In genomic region chr16:30367349-30368009, GRCh38 we compare ENCODE assay signal across 8 cellular contexts. TPM values are rescaled to one million over a fixed set of nuclear protein-coding genes. Genes with fewer than 3 reads are reported as not detected.
A peak's percentile ranks its signal among the peaks of the same experiment; 100 is the strongest.
DNase-seq lines count a peak whose midpoint lies in the region; ATAC-seq, FAIRE-seq and TF ChIP-seq lines count a peak whose summit lies in the region.
"Had no signal": no experiment of that assay in that cellular context is flagged by ENCODE, and none has a peak within 500 bp of the region (broad histone marks: within the 10 kb centered on the region; RNA-seq: fewer than 3 reads in every experiment).

No MANE protein-coding gene starts in this region.

- peaks cover 50 to 57% (median 56%) of the 10 kb centered on the region in 3 donors for H3K4me1 Mint-ChIP-seq in T-cell

- H3K4me1 ChIP-seq in kidney (ENCODE audit: control insufficient read depth in 1 of 2, insufficient read depth in 1 of 2, low read depth in 1 of 2, low read length in 2 of 2) = peaks cover 4 to 20% of the 10 kb centered on the region in 2 donors

- H3K27me3 ChIP-seq in AG04450 (ENCODE audit: control insufficient read depth, insufficient read depth, low read length) = no peaks in the 10 kb centered on the region

- peaks cover 26% of the 10 kb centered on the region for H3K36me3 Mint-ChIP-seq in T-cell

- no peak for DNase-seq in AG04450 (ENCODE audit: low read depth, low spot score)
- no peak for DNase-seq in T-cell
- DNase-seq in kidney = no peak
- no peak for DNase-seq in NCI-H1048 (lab: John Stamatoyannopoulos, UW)
- DNase-seq in T-helper 9 cell = no peak
- no peak for DNase-seq in epidermal melanocyte (ENCODE audit: insufficient read length, low spot score)
- DNase-seq: effector CD8-positive, alpha-beta T cell; NCI-H1694 treated with DMSO at 0.1 percent for 48 hours had no signal

- no peaks in the 10 kb centered on the region for H3K27me3 Mint-ChIP-seq in T-cell

- no peak for FAIRE-seq in kidney (lab: Jason Lieb, UNC)

- H3K36me3 ChIP-seq in kidney (ENCODE audit: control insufficient read depth in 1 of 2, insufficient read depth in 2 of 2, low read length in 2 of 2) = peaks cover 9 to 14% of the 10 kb centered on the region in 2 donors

- peak overlapping the region; percentile 55 to 92 for H3K27ac Mint-ChIP-seq in T-cell

- peak overlapping the region; percentile 85 for H3K4me3 ChIP-seq in AG04450 (ENCODE audit: low read depth, low read length)
- H3K4me3 ChIP-seq in kidney (ENCODE audit: low read length in 2 of 2) = peak overlapping the region; percentile 80 to 89

- intact Hi-C loops in kidney (cut with DNase I) = no loop called here

- TF ChIP-seq CTCF in AG04450 (IDR thresholded peaks at IDR 0.05; ENCODE audit: low read depth, low read length) (no peak), kidney (IDR thresholded peaks at IDR 0.05; ENCODE audit: borderline replicate concordance, extremely low read depth, insufficient read depth) (no peak)

- no peak for ATAC-seq in T-cell (replicated peaks in 1 of 4)

- POLR2A ChIA-PET in AG04450 (lab: Yijun Ruan, JAX) (no interaction called here), T-cell (lab: Charles Lee) (no interaction called here)

- H3K27ac ChIP-seq in AG04450 (ENCODE audit: low read depth, low read length) (no peak overlapping the region), kidney (ENCODE audit: low read depth in 2 of 2, low read length in 2 of 2) (no peak overlapping the region)

- H3K9me3 ChIP-seq in AG04450 (ENCODE audit: control insufficient read depth, insufficient read depth, low read length) (no peaks in the 10 kb centered on the region; the same call in 1 of the 2 replicates), kidney (ENCODE audit: control insufficient read depth in 1 of 2, low read length in 2 of 2) (no peaks in the 10 kb centered on the region)

- no peaks in the 10 kb centered on the region for H3K9me3 Mint-ChIP-seq in T-cell

- H3K4me3 Mint-ChIP-seq in T-cell = peak overlapping the region; percentile 85 to 91 (median 86)

- CTCF ChIA-PET in AG04450 (lab: Charles Lee) = interaction anchor here (1.1 kb wide), 1 partner anchor 42 kb away, joined by 4 read pairs; no protein-coding TSS in a partner anchor
- CTCF ChIA-PET in T-cell (lab: Charles Lee) = no interaction called here

- H3K9ac ChIP-seq in kidney (ENCODE audit: low read length in 2 of 2) = peak overlapping the region; percentile 15 to 65

RNA-seq across cellular contexts. Expression of gene TBC1D10B, which starts 2.8 kb away (rescaled TPM):
- polyA plus RNA-seq in AG04450 (2011; rRNA removed) (12.0 and 14.8 TPM in 2 replicates), kidney (ENCODE audit: insufficient read depth, low read depth, low replicate concordance) (30.1 TPM)
- 16.8 and 18.3 TPM in 2 replicates for polyA minus RNA-seq in AG04450 (2011; rRNA and poly(A)+ RNA removed)
- total RNA-seq in T-cell (10 to 100 TPM; 24.0 to 60.1 (median 52.5) TPM), kidney (32.7 TPM)

RNA-seq across cellular contexts. Expression of gene MYL11, which starts 7.1 kb away (rescaled TPM):
- polyA plus RNA-seq in AG04450 (2011; rRNA removed) (0.55 TPM in 1 of 2 replicates, not detected in the other), kidney (ENCODE audit: insufficient read depth, low read depth, low replicate concordance) (2.3 TPM)
- not detected in 2 replicates for polyA minus RNA-seq in AG04450 (2011; rRNA and poly(A)+ RNA removed)
- total RNA-seq in T-cell (1 to 10 TPM in 2 of 5 donors, under 1 TPM in 1, not detected in 2; 0.91 to 1.3 (median 1.1) TPM), kidney (not detected)

RNA-seq across cellular contexts. Expression of gene CD2BP2, which starts 12.4 kb away (rescaled TPM):
- 48.9 and 49.5 TPM in 2 replicates for polyA plus RNA-seq in AG04450 (2011; rRNA removed)
- polyA minus RNA-seq in AG04450 (2011; rRNA and poly(A)+ RNA removed) = 26.9 and 36.6 TPM in 2 replicates
- 10 to 100 TPM; 38.9 to 80.3 (median 73.3) TPM for total RNA-seq in T-cell
- total RNA-seq in kidney = 68.1 TPM
- polyA plus RNA-seq in kidney (ENCODE audit: insufficient read depth, low read depth, low replicate concordance) = 61.8 TPM

RNA-seq across cellular contexts. Expression of gene SEPTIN1, which starts 14.9 kb away (rescaled TPM):
- polyA plus RNA-seq in AG04450 (2011; rRNA removed) (not detected in 2 replicates), kidney (ENCODE audit: insufficient read depth, low read depth, low replicate concordance) (5.0 TPM)
- polyA minus RNA-seq in AG04450 (2011; rRNA and poly(A)+ RNA removed) = 0.51 TPM in 1 of 2 replicates, not detected in the other
- total RNA-seq in T-cell (100 to 1,000 TPM; 191 to 259 (median 229) TPM), kidney (12.8 TPM)

RNA-seq across cellular contexts. Expression of gene ZNF48, which starts 27.7 kb away (rescaled TPM):
- polyA plus RNA-seq in AG04450 (2011; rRNA removed) = 4.3 and 5.3 TPM in 2 replicates
- 5.9 and 6.6 TPM in 2 replicates for polyA minus RNA-seq in AG04450 (2011; rRNA and poly(A)+ RNA removed)
- 10 to 100 TPM in 3 of 5 donors, 1 to 10 TPM in 2; 7.3 to 17.5 (median 16.4) TPM for total RNA-seq in T-cell
- total RNA-seq in kidney = 9.7 TPM
- 6.9 TPM for polyA plus RNA-seq in kidney (ENCODE audit: insufficient read depth, low read depth, low replicate concordance)
